ENCODE assay signal across 1 cellular context in genomic region chr7:133797355-133797754, GRCh38.
TF ChIP-seq lines count a peak whose summit lies in the region.

No MANE protein-coding gene starts in this region.

TF ChIP-seq in IMR-90, 13 proteins besides CTCF, POLR2A, EP300 and RAD21 (continued from another document):
- TF ChIP-seq ELK1 (IDR thresholded peaks at IDR 0.05; ENCODE audit: borderline replicate concordance, low read depth, low read length) (no peak), SMC3 (IDR thresholded peaks at IDR 0.05; ENCODE audit: low read depth, low read length) (no peak), FOS (IDR thresholded peaks at IDR 0.05; ENCODE audit: low read depth, low read length) (no peak), MAFK (IDR thresholded peaks at IDR 0.05; ENCODE audit: low read depth, low read length) (no peak), MXI1 (IDR thresholded peaks at IDR 0.05; ENCODE audit: borderline replicate concordance, low read depth, low read length) (no peak)
